ENCODE assay signal across 9 cellular contexts in genomic region chr19:1690570-1691307, GRCh38. TPM values are rescaled to one million over a fixed set of nuclear protein-coding genes. Genes with fewer than 3 reads are reported as not detected.
DNase-seq lines count a peak whose midpoint lies in the region; ATAC-seq and TF ChIP-seq lines count a peak whose summit lies in the region.
"Had no signal": no experiment of that assay in that cellular context is flagged by ENCODE, and none has a peak within 500 bp of the region (broad histone marks: within the 10 kb centered on the region; RNA-seq: fewer than 3 reads in every experiment).

No MANE protein-coding gene starts in this region.

- no peaks in the 10 kb centered on the region for H3K9me3 ChIP-seq in SK-N-SH
- peaks cover 0 to 4% (median 0%) of the 10 kb centered on the region in 3 donors for H3K9me3 ChIP-seq in body of pancreas

- intact Hi-C loops in body of pancreas (cut with DNase I) = no loop called here

- no peaks in the 10 kb centered on the region for H3K9me2 ChIP-seq in SK-N-SH

- H3K27me3 ChIP-seq in SK-N-SH (ENCODE audit: insufficient read depth) (peaks cover 91% of the 10 kb centered on the region), body of pancreas (peaks cover 0 to 8% of the 10 kb centered on the region in 2 donors)

- H3K79me2 ChIP-seq in SK-N-SH (ENCODE audit: insufficient read depth) = no peaks in the 10 kb centered on the region

- H3K9ac ChIP-seq in SK-N-SH = no peak overlapping the region

- TF ChIP-seq EP300 in SK-N-SH (IDR thresholded peaks at IDR 0.05; ENCODE audit: borderline replicate concordance in 1 of 2, low read depth in 1 of 2, low read length in 1 of 2) = no peak

- 14% methylated on average over 12 of the region's 32 CpGs for WGBS in SK-N-SH (ENCODE audit: low lambda C conversion rate)
- 9 to 49% methylated on average over 10 to 32 of the region's 32 CpGs for WGBS in body of pancreas, 2 donors

- no peaks in the 10 kb centered on the region for H3K4me1 ChIP-seq in SK-N-SH (ENCODE audit: control insufficient read depth in 1 of 2, insufficient read depth in 2 of 2, low read depth in 1 of 2, low read length in 1 of 2)
- H3K4me1 ChIP-seq in body of pancreas = no peaks in the 10 kb centered on the region
- H3K4me1 ChIP-seq: SJSA1 had no signal

- no peaks in the 10 kb centered on the region for H3F3A ChIP-seq in SK-N-SH (replicated peaks; ENCODE audit: insufficient read depth)

- H3K4me2 ChIP-seq in SK-N-SH = no peak overlapping the region

- H2AFZ ChIP-seq in SK-N-SH (ENCODE audit: low read depth) = no peak overlapping the region

- no peak overlapping the region for H3K4me3 ChIP-seq in SK-N-SH (ENCODE audit: low read depth in 2 of 2, low read length in 1 of 2)
- no peak overlapping the region for H3K4me3 ChIP-seq in body of pancreas
- H3K4me3 ChIP-seq: SJSA1 had no signal

- no peak for TF ChIP-seq POLR2A in body of pancreas (IDR thresholded peaks at IDR 0.05)

- H3K36me3 ChIP-seq in SK-N-SH (replicated peaks in 1 of 2; ENCODE audit: control insufficient read depth in 1 of 2, insufficient read depth in 2 of 2, low read length in 1 of 2) (no peaks in the 10 kb centered on the region), body of pancreas (replicated peaks in 1 of 2; ENCODE audit: insufficient read depth in 1 of 2, low read depth in 2 of 2) (no peaks in the 10 kb centered on the region)
- H3K36me3 ChIP-seq: SJSA1 had no signal

- POLR2A ChIA-PET in SK-N-SH (lab: Yijun Ruan, JAX) = no interaction called here

- ATAC-seq in body of pancreas (no peak), GM19035 (IDR thresholded peaks at IDR 0.05; ENCODE audit: unreplicated experiment) (no peak), GM18907 (IDR thresholded peaks at IDR 0.05; ENCODE audit: unreplicated experiment) (no peak), HG02973 (IDR thresholded peaks at IDR 0.05; ENCODE audit: unreplicated experiment) (no peak)

- TF ChIP-seq CTCF in SK-N-SH (IDR thresholded peaks at IDR 0.05) (no peak), body of pancreas (IDR thresholded peaks at IDR 0.05) (no peak)

- H4K20me1 ChIP-seq in SK-N-SH (ENCODE audit: insufficient read depth) = no peaks in the 10 kb centered on the region

- TF ChIP-seq RAD21 in SK-N-SH (IDR thresholded peaks at IDR 0.05; ENCODE audit: low read length) = no peak

- no peak overlapping the region for H3K27ac ChIP-seq in SK-N-SH (ENCODE audit: low read depth in 2 of 2, low read length in 1 of 2)
- H3K27ac ChIP-seq in body of pancreas = no peak overlapping the region
- H3K27ac ChIP-seq: SJSA1 had no signal

- DNase-seq in NCI-H1092 (lab: John Stamatoyannopoulos, UW) (peak; percentile 15), NCI-H1092 treated with DMSO at 0.1 percent for 48 hours (lab: John Stamatoyannopoulos, UW) (no peak), SK-N-SH (peak; percentile 90), body of pancreas (peak in 3 of 4 donors; percentile 32 to 50 (median 35))
- DNase-seq in stimulated activated CD4-positive, alpha-beta T cell treated with anti-CD3 and anti-CD28 coated beads, Interleukin-15, amount 100 ng/mL, for 48 hours (ENCODE audit: low read depth in 2 of 2) = peak; percentile 19 to 62

- CTCF ChIA-PET in SK-N-SH (lab: Yijun Ruan, JAX) = interaction anchor here (0.7 to 2.2 kb wide), 4 partner anchors 19 to 144 kb away, joined by 3 to 13 read pairs (median 4); no protein-coding TSS in a partner anchor

TF ChIP-seq in SK-N-SH, 30 proteins besides CTCF, POLR2A, EP300 and RAD21:
- TF ChIP-seq PBX3 (IDR thresholded peaks at IDR 0.05) (no peak), RFX5 (IDR thresholded peaks at IDR 0.05; ENCODE audit: low read length) (no peak), SIN3A (IDR thresholded peaks at IDR 0.05; ENCODE audit: borderline replicate concordance, low read depth, low read length) (no peak), TAF1 (IDR thresholded peaks at IDR 0.05; ENCODE audit: borderline replicate concordance, low read depth, low read length) (no peak), CHD2 (IDR thresholded peaks at IDR 0.05; ENCODE audit: low read length, partially characterized antibody) (no peak), TEAD4 (IDR thresholded peaks at IDR 0.05; ENCODE audit: borderline replicate concordance, insufficient read depth) (no peak)
TF ChIP-seq in SK-N-SH: peak in this region for 0.

RNA-seq across cellular contexts. Expression of gene TCF3, which starts 38.3 kb away (rescaled TPM):
- polyA plus RNA-seq in SK-N-SH (2012; rRNA removed) = 81.3 and 104 TPM in 2 replicates
- polyA plus RNA-seq in SK-N-SH (2012; cell fraction: cytosol; rRNA removed) = 49.6 and 82.9 TPM in 2 replicates
- 173 and 175 TPM in 2 replicates for polyA plus RNA-seq in SK-N-SH (2012; cell fraction: nucleus; rRNA removed)
- 10 to 100 TPM; 23.7 to 25.4 TPM for total RNA-seq in body of pancreas
